12 cellular contexts compared by ENCODE assay signal in genomic region chr9:90189306-90189705, GRCh38.
DNase-seq lines count a peak whose midpoint lies in the region; ATAC-seq and TF ChIP-seq lines count a peak whose summit lies in the region.
"Had no signal": no experiment of that assay in that cellular context is flagged by ENCODE, and none has a peak within 500 bp of the region (broad histone marks: within the 10 kb centered on the region; RNA-seq: fewer than 3 reads in every experiment).

No MANE protein-coding gene starts in this region.

- peaks cover 0 to 9% (median 0%) of the 10 kb centered on the region in 12 donors for H3K4me1 ChIP-seq in heart left ventricle
- no peaks in the 10 kb centered on the region for H3K4me1 ChIP-seq in right atrium auricular region

- peaks cover 0 to 15% (median 0%) of the 10 kb centered on the region in 12 donors for H3K9me3 ChIP-seq in heart left ventricle
- no peaks in the 10 kb centered on the region for H3K9me3 ChIP-seq in right atrium auricular region

- 77 to 82% (median 79%) methylated on average over 6 of the region's 6 CpGs for WGBS in heart left ventricle, 4 donors

- H3K27me3 ChIP-seq in heart left ventricle, result no peaks in the 10 kb centered on the region
- H3K27me3 ChIP-seq in right atrium auricular region, result no peaks in the 10 kb centered on the region

- H3K4me3 ChIP-seq in heart left ventricle, result no peak overlapping the region
- H3K4me3 ChIP-seq in right atrium auricular region, result no peak overlapping the region

- H3K36me3 ChIP-seq in heart left ventricle (no peaks in the 10 kb centered on the region), right atrium auricular region (no peaks in the 10 kb centered on the region)

- H3K4me1 Mint-ChIP-seq in dendritic cell treated with granulocyte-macrophage colony-stimulating factor and Interleukin-4, amounts not matched to agents 40 ng/mL and 50 ng/mL, for 4 days (ENCODE audit: low read depth), result peaks cover 55% of the 10 kb centered on the region

- TF ChIP-seq POLR2A in heart left ventricle (IDR thresholded peaks at IDR 0.05), result no peak

- peak overlapping the region; percentile 23 for H3K4me3 Mint-ChIP-seq in dendritic cell treated with granulocyte-macrophage colony-stimulating factor and Interleukin-4, amounts not matched to agents 40 ng/mL and 50 ng/mL, for 4 days
- H3K4me3 Mint-ChIP-seq: activated naive CD8-positive, alpha-beta T cell treated with anti-CD3 and anti-CD28 coated beads, Interleukin-2, amount 10 ng/mL, durations not matched to agents 7 days and 5 days had no signal

- H3K27ac Mint-ChIP-seq in dendritic cell treated with granulocyte-macrophage colony-stimulating factor and Interleukin-4, amounts not matched to agents 40 ng/mL and 50 ng/mL, for 4 days, result peak overlapping the region; percentile 52
- H3K27ac Mint-ChIP-seq: activated naive CD8-positive, alpha-beta T cell treated with anti-CD3 and anti-CD28 coated beads, Interleukin-2, amount 10 ng/mL, durations not matched to agents 7 days and 5 days had no signal

- ATAC-seq in GM18508 (IDR thresholded peaks at IDR 0.05; ENCODE audit: insufficient read depth, unreplicated experiment), result peak; percentile 68
- peak; percentile 97 for ATAC-seq in GM21717 (IDR thresholded peaks at IDR 0.05; ENCODE audit: unreplicated experiment)
- peak; percentile 91 for ATAC-seq in HG03521 (IDR thresholded peaks at IDR 0.05; ENCODE audit: unreplicated experiment)
- no peak for ATAC-seq in heart left ventricle

- no peak for TF ChIP-seq CTCF in heart left ventricle (IDR thresholded peaks at IDR 0.05)
- TF ChIP-seq CTCF in right atrium auricular region (IDR thresholded peaks at IDR 0.05), result no peak

- no peak for DNase-seq in NCI-H1436 (lab: John Stamatoyannopoulos, UW)
- DNase-seq in NCI-H2081 treated with DMSO at 0.1 percent for 48 hours (lab: John Stamatoyannopoulos, UW), result no peak
- no peak for DNase-seq in heart left ventricle
- DNase-seq in right atrium auricular region (ENCODE audit: low spot score), result no peak
- DNase-seq: activated naive CD8-positive, alpha-beta T cell treated with anti-CD3 and anti-CD28 coated beads, Interleukin-2, amount 10 ng/mL, durations not matched to agents 7 days and 5 days; DMS153; HCEC 1CT; NCI-H2029 had no signal

- no peaks in the 10 kb centered on the region for H3K27me3 Mint-ChIP-seq in dendritic cell treated with granulocyte-macrophage colony-stimulating factor and Interleukin-4, amounts not matched to agents 40 ng/mL and 50 ng/mL, for 4 days

- intact Hi-C loops in dendritic cell treated with granulocyte-macrophage colony-stimulating factor and Interleukin-4, amounts not matched to agents 40 ng/mL and 50 ng/mL, for 4 days (cut with micrococcal nuclease), result no loop called here
- intact Hi-C loops in heart left ventricle (cut with DNase I), result no loop called here

- H3K27ac ChIP-seq in heart left ventricle (no peak overlapping the region), right atrium auricular region (no peak overlapping the region)

- peaks cover 8% of the 10 kb centered on the region for H3K9me3 Mint-ChIP-seq in dendritic cell treated with granulocyte-macrophage colony-stimulating factor and Interleukin-4, amounts not matched to agents 40 ng/mL and 50 ng/mL, for 4 days

- H3K36me3 Mint-ChIP-seq in dendritic cell treated with granulocyte-macrophage colony-stimulating factor and Interleukin-4, amounts not matched to agents 40 ng/mL and 50 ng/mL, for 4 days (ENCODE audit: low read depth), result no peaks in the 10 kb centered on the region
- H3K36me3 Mint-ChIP-seq: activated naive CD8-positive, alpha-beta T cell treated with anti-CD3 and anti-CD28 coated beads, Interleukin-2, amount 10 ng/mL, durations not matched to agents 7 days and 5 days had no signal

Comparison
In these comparisons a context has a peak if more than half of its experiments do, and no peak if none do; other contexts are left out.
1. ATAC-seq: peak in GM18508 (single experiment), GM21717 (single experiment) and HG03521 (single experiment); none in heart left ventricle (0 of 4).